In the genomic region with DNA sequence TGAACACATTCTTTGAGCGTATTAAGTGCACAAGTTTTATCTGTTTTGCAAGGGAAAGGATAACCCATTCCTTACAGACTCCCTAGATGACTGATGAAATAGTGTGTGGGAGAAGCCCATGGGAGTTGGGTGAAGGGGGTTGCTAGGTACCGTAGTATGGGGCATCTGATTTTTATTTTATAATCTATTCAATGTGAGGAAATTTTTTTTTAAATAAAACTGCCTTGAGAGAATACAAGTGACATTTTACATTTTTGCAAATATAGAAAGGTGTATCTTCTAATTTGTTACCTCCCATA, we compare ENCODE assay signal across 8 cellular contexts. TPM values are rescaled to one million over a fixed set of nuclear protein-coding genes. Genes with fewer than 3 reads are reported as not detected.
DNase-seq lines count a peak whose midpoint lies in the region; ATAC-seq and TF ChIP-seq lines count a peak whose summit lies in the region.

No MANE protein-coding gene starts in this region.

- intact Hi-C loops in esophagus muscularis mucosa (cut with DNase I) = no loop called here
- intact Hi-C loops in psoas muscle (cut with DNase I) = no loop called here

- no peak for TF ChIP-seq POLR2A in esophagus muscularis mucosa (IDR thresholded peaks at IDR 0.05; ENCODE audit: low read depth)

- peak; percentile 24 for DNase-seq in RWPE1 (ENCODE audit: low spot score)
- no peak for DNase-seq in esophagus muscularis mucosa (ENCODE audit: extremely low spot score)
- no peak for DNase-seq in psoas muscle
- no peak for DNase-seq in activated gamma-delta T cell treated with Interleukin-2 at 50 U/mL for 16 hours
- DNase-seq in NCI-H2227 treated with DMSO at 0.1 percent for 48 hours (lab: John Stamatoyannopoulos, UW) = no peak
- DNase-seq in iPS-NIHi11 (ENCODE audit: low spot score) = no peak
- DNase-seq in epidermal melanocyte (ENCODE audit: insufficient read length, low spot score) = no peak

- H3K9me3 ChIP-seq in esophagus muscularis mucosa = no peaks in the 10 kb centered on the region
- H3K9me3 ChIP-seq in psoas muscle = no peaks in the 10 kb centered on the region

- no peak overlapping the region for H3K27ac ChIP-seq in RWPE1
- H3K27ac ChIP-seq in esophagus muscularis mucosa (replicated peaks in 1 of 4) = peak overlapping the region in 1 of 4 donors; percentile 98
- H3K27ac ChIP-seq in psoas muscle = peak overlapping the region; percentile 95

- CTCF ChIA-PET in RWPE1 (lab: Yijun Ruan, JAX) = no interaction called here

- no peaks in the 10 kb centered on the region for H3K36me3 ChIP-seq in esophagus muscularis mucosa
- no peaks in the 10 kb centered on the region for H3K36me3 ChIP-seq in psoas muscle (ENCODE audit: insufficient read depth in 1 of 2, low read depth in 1 of 2)

- TF ChIP-seq CTCF in RWPE1 (conservative IDR thresholded peaks at IDR 0.05; ENCODE audit: low read depth) (no peak), esophagus muscularis mucosa (IDR thresholded peaks at IDR 0.05) (no peak), psoas muscle (IDR thresholded peaks at IDR 0.05) (no peak)

- ATAC-seq in psoas muscle = no peak

- WGBS in esophagus muscularis mucosa = 49% methylated on average over 2 of the region's 2 CpGs
- WGBS in psoas muscle, 3 donors = 39 to 59% (median 53%) methylated on average over 2 of the region's 2 CpGs

- H3K4me3 ChIP-seq in GM08714 (ENCODE audit: low read length) = peak overlapping the region; percentile 99; the same call in 1 of the 2 replicates
- peak overlapping the region; percentile 76 to 86 (median 82) for H3K4me3 ChIP-seq in esophagus muscularis mucosa
- H3K4me3 ChIP-seq in psoas muscle = peak overlapping the region; percentile 80

- H3K27me3 ChIP-seq in esophagus muscularis mucosa = no peaks in the 10 kb centered on the region
- H3K27me3 ChIP-seq in psoas muscle (ENCODE audit: insufficient read depth in 3 of 3, low read length in 2 of 3) = no peaks in the 10 kb centered on the region

- no peak for TF ChIP-seq EP300 in esophagus muscularis mucosa (IDR thresholded peaks at IDR 0.05)

- POLR2A ChIA-PET in RWPE1 (lab: Yijun Ruan, JAX; ENCODE audit: low non-redundant PET) = no interaction called here

- H3K4me1 ChIP-seq in esophagus muscularis mucosa (peaks cover 11 to 56% (median 45%) of the 10 kb centered on the region in 4 donors), psoas muscle (peaks cover 33% of the 10 kb centered on the region)

RNA-seq across cellular contexts. Expression of a gene that starts 1.4 kb away (rescaled TPM):
- total RNA-seq in esophagus muscularis mucosa = 10 to 100 TPM; 20.7 to 48.6 (median 26.1) TPM
- 10 to 100 TPM in 2 of 4 donors, 1 to 10 TPM in 2; 8.2 to 14.7 (median 10.8) TPM for total RNA-seq in psoas muscle
- polyA plus RNA-seq in psoas muscle = 10 to 100 TPM in 1 of 3 donors, 1 to 10 TPM in 2; 4.5 to 10.3 (median 5.6) TPM

RNA-seq across cellular contexts. Expression of a gene that starts 15.7 kb away (rescaled TPM):
- total RNA-seq in esophagus muscularis mucosa = 1 to 10 TPM in 2 of 4 donors, under 1 TPM in 2; 0.58 to 1.7 (median 0.85) TPM
- total RNA-seq in psoas muscle = 1 to 10 TPM in 1 of 4 donors, under 1 TPM in 3; 0.41 to 2.2 (median 0.71) TPM
- polyA plus RNA-seq in psoas muscle = under 1 TPM; 0.41 to 0.66 (median 0.56) TPM
